18 cellular contexts compared by ENCODE assay signal in genomic region chr1:119084651-119085262, GRCh38. TPM values are rescaled to one million over a fixed set of nuclear protein-coding genes. Genes with fewer than 3 reads are reported as not detected.
DNase-seq lines count a peak whose midpoint lies in the region; ATAC-seq and TF ChIP-seq lines count a peak whose summit lies in the region.
"Had no signal": no experiment of that assay in that cellular context is flagged by ENCODE, and none has a peak within 500 bp of the region (broad histone marks: within the 10 kb centered on the region; RNA-seq: fewer than 3 reads in every experiment).

No MANE protein-coding gene starts in this region.

- ATAC-seq in Right ventricle myocardium inferior (no peak), GM18511 (IDR thresholded peaks at IDR 0.05; ENCODE audit: unreplicated experiment) (no peak)

- H4K91ac ChIP-seq in trophoblast cell (ENCODE audit: low read depth, low read length), result no peak overlapping the region

- no peak for TF ChIP-seq POLR2A in uterus (IDR thresholded peaks at IDR 0.05)

- H3K4me3 ChIP-seq in left ventricle myocardium inferior (peak overlapping the region; percentile 23), coronary artery (peak overlapping the region; percentile 0), trophoblast cell (ENCODE audit: low read depth, low read length) (no peak overlapping the region), uterus (no peak overlapping the region)
- H3K4me3 ChIP-seq: Peyer's patch had no signal

- no peaks in the 10 kb centered on the region for H3K36me3 ChIP-seq in left ventricle myocardium inferior
- no peaks in the 10 kb centered on the region for H3K36me3 ChIP-seq in trophoblast cell (ENCODE audit: control insufficient read depth in 1 of 2, insufficient read depth in 2 of 2, low read length in 2 of 2)
- H3K36me3 ChIP-seq in uterus, result no peaks in the 10 kb centered on the region
- H3K36me3 ChIP-seq: Peyer's patch had no signal

- DNase-seq in left ventricle myocardium inferior (no peak), Right ventricle myocardium inferior (ENCODE audit: missing footprints) (no peak), coronary artery (ENCODE audit: low spot score) (no peak), trophoblast cell (peak; percentile 93 to 96), uterus (no peak), MV-4-11 (lab: John Stamatoyannopoulos, UW) (no peak)
- no peak for DNase-seq in activated effector memory CD4-positive, alpha-beta T cell treated with anti-CD3 and anti-CD28 coated beads, Interleukin-2, amount 50 U/mL, for 16 hours
- DNase-seq: CD8-positive, alpha-beta memory T cell; DMS53; EL; NCI-H1436 treated with DMSO at 0.1 percent for 48 hours; NCI-H2029 treated with DMSO at 0.1 percent for 48 hours; NCI-H2171; NCI-H446 treated with DMSO at 0.1 percent for 48 hours; NCI-H69; Peyer's patch had no signal

- no peak overlapping the region for H2AK5ac ChIP-seq in trophoblast cell (ENCODE audit: low read length)

- H3K4me1 ChIP-seq in left ventricle myocardium inferior, result peaks cover 30% of the 10 kb centered on the region
- no peaks in the 10 kb centered on the region for H3K4me1 ChIP-seq in trophoblast cell (ENCODE audit: control insufficient read depth in 1 of 2, insufficient read depth in 2 of 2, low read length in 2 of 2)
- no peaks in the 10 kb centered on the region for H3K4me1 ChIP-seq in uterus
- H3K4me1 ChIP-seq: Peyer's patch had no signal

- H4K12ac ChIP-seq in trophoblast cell (ENCODE audit: low read depth, low read length), result no peak overlapping the region

- H3K4ac ChIP-seq in trophoblast cell (ENCODE audit: low read depth, low read length), result no peak overlapping the region

- WGBS in trophoblast cell (ENCODE audit: extremely low coverage, insufficient coverage, insufficient read length), result no CpG with 5 or more reads among the region's 15 CpGs

- no peaks in the 10 kb centered on the region for H3K79me1 ChIP-seq in trophoblast cell (ENCODE audit: low read length)

- no peak overlapping the region for H2AFZ ChIP-seq in trophoblast cell (ENCODE audit: insufficient read depth, low read length, poor library complexity)

- no peak overlapping the region for H2BK5ac ChIP-seq in trophoblast cell (ENCODE audit: low read depth, low read length, poor library complexity)

- no peak overlapping the region for H4K8ac ChIP-seq in trophoblast cell (ENCODE audit: low read depth, low read length)

- H2BK120ac ChIP-seq in trophoblast cell (ENCODE audit: insufficient read depth, low read length, poor library complexity), result no peak overlapping the region

- intact Hi-C loops in left ventricle myocardium inferior (cut with micrococcal nuclease), result no loop called here
- intact Hi-C loops in Right ventricle myocardium inferior (cut with DNase I), result no loop called here
- intact Hi-C loops in uterus (cut with DNase I; ENCODE audit: low total_unique reads), result no loop called here

- H3K4me2 ChIP-seq in trophoblast cell (ENCODE audit: low read length), result no peak overlapping the region
- H3K4me2 ChIP-seq: KMS-11 had no signal

- H3K79me2 ChIP-seq in trophoblast cell (ENCODE audit: control insufficient read depth, insufficient read depth, low read length, poor library complexity), result no peaks in the 10 kb centered on the region

- TF ChIP-seq CTCF in left ventricle myocardium inferior (IDR thresholded peaks at IDR 0.05; ENCODE audit: borderline replicate concordance), result no peak
- no peak for TF ChIP-seq CTCF in coronary artery (IDR thresholded peaks at IDR 0.05)
- TF ChIP-seq CTCF in uterus (IDR thresholded peaks at IDR 0.05), result no peak

- H3K27ac ChIP-seq in left ventricle myocardium inferior (replicated peaks) (peak overlapping the region; percentile 39), coronary artery (peak overlapping the region in 1 of 2 donors; percentile 33), trophoblast cell (ENCODE audit: low read depth, low read length) (no peak overlapping the region), uterus (peak overlapping the region; percentile 15 to 34)
- H3K27ac ChIP-seq: KMS-11, Peyer's patch had no signal

- no peak overlapping the region for H2BK12ac ChIP-seq in trophoblast cell (ENCODE audit: low read length)

- no peak overlapping the region for H3K23ac ChIP-seq in trophoblast cell (ENCODE audit: low read length)

- H3K14ac ChIP-seq in trophoblast cell (ENCODE audit: low read length), result no peak overlapping the region

- H3K9ac ChIP-seq in trophoblast cell (ENCODE audit: low read length), result no peak overlapping the region
- H3K9ac ChIP-seq: KMS-11 had no signal

- H3K18ac ChIP-seq in trophoblast cell (ENCODE audit: low read length), result no peak overlapping the region

- H3K9me3 ChIP-seq in left ventricle myocardium inferior (replicated peaks) (peaks cover 3% of the 10 kb centered on the region), trophoblast cell (ENCODE audit: insufficient read depth, low read depth, low read length) (no peaks in the 10 kb centered on the region), uterus (no peaks in the 10 kb centered on the region)
- H3K9me3 ChIP-seq: Peyer's patch had no signal

- H3K27me3 ChIP-seq in left ventricle myocardium inferior (ENCODE audit: low read depth) (no peaks in the 10 kb centered on the region), trophoblast cell (ENCODE audit: insufficient read depth, low read length) (no peaks in the 10 kb centered on the region), uterus (no peaks in the 10 kb centered on the region)
- H3K27me3 ChIP-seq: Peyer's patch had no signal

RNA-seq across cellular contexts. Expression of gene WARS2, which starts 55.7 kb away (rescaled TPM):
- total RNA-seq in left ventricle myocardium inferior (9.5 TPM), Right ventricle myocardium inferior (5.8 TPM), uterus (10 to 100 TPM; 13.5 to 22.6 (median 18.5) TPM)
- 8.3 and 8.4 TPM in 2 replicates for polyA plus RNA-seq in trophoblast cell (2013)

Comparison
In these comparisons a context has a peak if more than half of its experiments do, and no peak if none do; other contexts are left out.
1. DNase-seq: peak in trophoblast cell (2 of 2); none in left ventricle myocardium inferior (single experiment), Right ventricle myocardium inferior (single experiment), coronary artery (single experiment), uterus (0 of 2), MV-4-11 (single experiment) and activated effector memory CD4-positive, alpha-beta T cell treated with anti-CD3 and anti-CD28 coated beads, Interleukin-2, amount 50 U/mL, for 16 hours (single experiment).
2. H3K4me3 ChIP-seq: peak in left ventricle myocardium inferior (single experiment) and coronary artery (single experiment); none in trophoblast cell (single experiment) and uterus (0 of 2).